ENCODE assay signal across 36 cellular contexts in the genomic region with DNA sequence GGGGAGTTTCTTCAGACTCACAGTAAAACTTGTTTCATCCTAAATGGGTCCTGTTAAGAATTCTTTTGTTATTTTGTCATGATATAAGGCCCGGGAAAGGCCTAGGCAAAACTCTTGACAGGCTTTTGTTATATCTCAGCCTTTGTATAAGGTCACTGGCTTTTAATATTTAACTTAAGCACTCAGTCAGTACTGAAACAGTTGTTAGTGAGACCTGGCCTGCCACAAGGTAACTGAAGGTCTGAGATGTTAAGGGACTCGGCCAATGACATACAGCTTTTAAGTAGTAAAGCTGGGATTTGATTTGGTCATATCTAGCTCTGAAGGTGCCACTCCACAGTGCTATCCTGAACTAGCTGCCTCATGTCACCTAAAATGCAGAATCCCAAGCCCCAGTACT. TPM values are rescaled to one million over a fixed set of nuclear protein-coding genes. Genes with fewer than 3 reads are reported as not detected.
"Had no signal": no experiment of that assay in that cellular context is flagged by ENCODE, and none has a peak within 500 bp of the region (broad histone marks: within the 10 kb centered on the region; RNA-seq: fewer than 3 reads in every experiment).

No MANE protein-coding gene starts in this region.

- H3K4me3 Mint-ChIP-seq: activated CD4-positive, alpha-beta T cell treated with anti-CD3 and anti-CD28 coated beads, Interleukin-2, amount 10 ng/mL, durations not matched to agents 24 days and 14 days; activated CD8-positive, alpha-beta T cell treated with anti-CD3 and anti-CD28 coated beads, Interleukin-2, amount 10 ng/mL, durations not matched to agents 7 days and 5 days; activated naive CD4-positive, alpha-beta T cell treated with anti-CD3 and anti-CD28 coated beads, Interleukin-2, amount 50 U/mL, for 24 hours; activated naive CD8-positive, alpha-beta T cell treated with anti-CD3 and anti-CD28 coated beads, Interleukin-2, amount 10 ng/mL, durations not matched to agents 7 days and 5 days; activated T-cell treated with anti-CD3 and anti-CD28 coated beads, Interleukin-2, amount 50 U/mL, for 24 hours had no signal

- H3K27ac Mint-ChIP-seq: activated CD4-positive, alpha-beta T cell treated with anti-CD3 and anti-CD28 coated beads, Interleukin-2, amount 10 ng/mL, durations not matched to agents 24 days and 14 days; activated CD8-positive, alpha-beta T cell treated with anti-CD3 and anti-CD28 coated beads, Interleukin-2, amount 10 ng/mL, durations not matched to agents 7 days and 5 days; activated naive CD4-positive, alpha-beta T cell treated with anti-CD3 and anti-CD28 coated beads, Interleukin-2, amount 50 U/mL, for 24 hours; activated naive CD8-positive, alpha-beta T cell treated with anti-CD3 and anti-CD28 coated beads, Interleukin-2, amount 10 ng/mL, durations not matched to agents 7 days and 5 days; activated T-cell treated with anti-CD3 and anti-CD28 coated beads, Interleukin-2, amount 50 U/mL, for 24 hours; activated T-helper 2 cell treated with anti-CD3 and anti-CD28 coated beads, Interferon-gamma antibody, Interleukin-2, Interleukin-4, amounts not matched to agents 10 μg/mL and 5 μg/mL and 100 μg/mL, durations not matched to agents 14 hours and 24 hours and 36 hours had no signal

- ATAC-seq: activated CD8-positive, alpha-beta T cell treated with anti-CD3 and anti-CD28 coated beads, Interleukin-2, amount 10 ng/mL, durations not matched to agents 7 days and 5 days; PC-3; Right ventricle myocardium inferior had no signal

- H3K4me1 ChIP-seq: ascending aorta, breast epithelium had no signal

- FAIRE-seq: RCC 7860 had no signal

- H3K4me1 Mint-ChIP-seq: activated CD4-positive, alpha-beta T cell treated with anti-CD3 and anti-CD28 coated beads, Interleukin-2, amount 10 ng/mL, durations not matched to agents 24 days and 14 days; activated naive CD4-positive, alpha-beta T cell treated with anti-CD3 and anti-CD28 coated beads, Interleukin-2, amount 50 U/mL, for 24 hours; activated naive CD8-positive, alpha-beta T cell treated with anti-CD3 and anti-CD28 coated beads, Interleukin-2, amount 10 ng/mL, durations not matched to agents 7 days and 5 days had no signal

- H3K36me3 Mint-ChIP-seq: activated naive CD4-positive, alpha-beta T cell treated with anti-CD3 and anti-CD28 coated beads, Interleukin-2, amount 50 U/mL, for 24 hours; activated naive CD8-positive, alpha-beta T cell treated with anti-CD3 and anti-CD28 coated beads, Interleukin-2, amount 10 ng/mL, durations not matched to agents 7 days and 5 days had no signal

- H3K9me3 Mint-ChIP-seq: activated CD4-positive, alpha-beta T cell treated with anti-CD3 and anti-CD28 coated beads, Interleukin-2, amount 10 ng/mL, durations not matched to agents 24 days and 14 days; activated naive CD4-positive, alpha-beta T cell treated with anti-CD3 and anti-CD28 coated beads, Interleukin-2, amount 50 U/mL, for 24 hours; activated naive CD8-positive, alpha-beta T cell treated with anti-CD3 and anti-CD28 coated beads, Interleukin-2, amount 10 ng/mL, durations not matched to agents 7 days and 5 days; activated T-cell treated with anti-CD3 and anti-CD28 coated beads, Interleukin-2, amount 50 U/mL, for 24 hours; activated T-helper 2 cell treated with anti-CD3 and anti-CD28 coated beads, Interferon-gamma antibody, Interleukin-2, Interleukin-4, amounts not matched to agents 10 μg/mL and 5 μg/mL and 100 μg/mL, durations not matched to agents 14 hours and 24 hours and 36 hours had no signal

- H3K36me3 ChIP-seq: ascending aorta, breast epithelium, MG63 had no signal

- H3K9me3 ChIP-seq: ascending aorta, breast epithelium, MG63 had no signal

- H3K27ac ChIP-seq: ascending aorta, breast epithelium, RWPE1, VCaP had no signal

- H3K4me3 ChIP-seq: ascending aorta, breast epithelium, MG63 had no signal

- H3K27me3 ChIP-seq: ascending aorta, breast epithelium, MG63 had no signal

- DNase-seq: activated CD4-positive, alpha-beta T cell treated with anti-CD3 and anti-CD28 coated beads for 1 hour; activated CD4-positive, alpha-beta T cell treated with anti-CD3 and anti-CD28 coated beads, Interleukin-2, amount 10 ng/mL, durations not matched to agents 24 days and 14 days; activated CD4-positive, alpha-beta T cell treated with anti-CD3 and anti-CD28 coated beads, Interleukin-2, amount 50 U/mL, for 4 hours; activated CD4-positive, CD25-positive, alpha-beta regulatory T cell; activated CD8-positive, alpha-beta T cell treated with anti-CD3 and anti-CD28 coated beads, Interleukin-2, amount 10 ng/mL, durations not matched to agents 7 days and 5 days; activated gamma-delta T cell; activated naive CD4-positive, alpha-beta T cell treated with Interleukin-2 at 50 U/mL for 16 hours; activated naive CD8-positive, alpha-beta T cell treated with anti-CD3 and anti-CD28 coated beads, Interleukin-2, amount 10 ng/mL, durations not matched to agents 7 days and 5 days; activated T-cell treated with anti-CD3 and anti-CD28 coated beads, Interleukin-2, amount 50 U/mL, for 24 hours; amygdala; Kasumi-1; KG1; MG63; NCI-H1048; NCI-H1105 treated with DMSO at 0.1 percent for 48 hours; NCI-H1436; NCI-H1694; NCI-H2029; NCI-H345; NCI-H524 treated with DMSO at 0.1 percent for 48 hours; NCI-H748 treated with DMSO at 0.1 percent for 48 hours; NK-92 treated with Interleukin-12 subunit alpha and Interleukin-12 subunit beta, amount 100 ng/mL, for 24 hours; PC-3; SIG-M5; SW 1271; T-helper 1 cell; T-helper 2 cell; T-helper 9 cell had no signal

RNA-seq across cellular contexts. Expression of a gene that starts 57.2 kb away (rescaled TPM):
- total RNA-seq: activated CD8-positive, alpha-beta T cell treated with anti-CD3 and anti-CD28 coated beads, Interleukin-2, amount 10 ng/mL, durations not matched to agents 7 days and 5 days; activated naive CD8-positive, alpha-beta T cell treated with anti-CD3 and anti-CD28 coated beads, Interleukin-2, amount 10 ng/mL, durations not matched to agents 7 days and 5 days had no signal
